32 cellular contexts compared by ENCODE assay signal in genomic region chr2:147939313-147939712, GRCh38.
"Had no signal": no experiment of that assay in that cellular context is flagged by ENCODE, and none has a peak within 500 bp of the region (broad histone marks: within the 10 kb centered on the region; RNA-seq: fewer than 3 reads in every experiment).

No MANE protein-coding gene starts in this region.

- H3K9ac ChIP-seq: parathyroid adenoma had no signal

- DNase-seq: activated CD4-positive, alpha-beta memory T cell treated with anti-CD3 and anti-CD28 coated beads, Interleukin-2, amount 10 ng/mL, durations not matched to agents 7 days and 5 days; activated CD4-positive, alpha-beta T cell treated with anti-CD3 and anti-CD28 coated beads, Interleukin-2, amount 10 ng/mL, durations not matched to agents 24 days and 14 days; activated CD4-positive, CD25-positive, alpha-beta regulatory T cell treated with anti-CD3 and anti-CD28 coated beads, Interleukin-2, amount 50 U/mL, for 72 hours; activated naive CD4-positive, alpha-beta T cell; activated naive CD8-positive, alpha-beta T cell treated with anti-CD3 and anti-CD28 coated beads for 36 hours; activated T-cell treated with anti-CD3 and anti-CD28 coated beads, Interleukin-2, amount 50 U/mL, for 4 hours; amygdala; dermis blood vessel endothelial cell; effector CD4-positive, alpha-beta T cell; esophagus squamous epithelium; gastrocnemius medialis; glutamatergic neuron; naive B cell; occipital lobe; psoas muscle; stimulated activated CD4-positive, alpha-beta T cell treated with anti-CD3 and anti-CD28 coated beads, Interleukin-1b, Interleukin-23, amount 100 ng/mL, for 48 hours; stimulated activated CD4-positive, alpha-beta T cell treated with anti-CD3 and anti-CD28 coated beads, Interleukin-4, amount 100 ng/mL, for 4 hours; stimulated activated CD8-positive, alpha-beta memory T cell treated with anti-CD3 and anti-CD28 coated beads, Interleukin-4, amount 100 ng/mL, for 48 hours; stimulated activated naive CD8-positive, alpha-beta T cell treated with anti-CD3 and anti-CD28 coated beads, Interleukin-15, amount 100 ng/mL, for 72 hours; T-helper 9 cell; thyroid gland; upper lobe of right lung; WERI-Rb-1 had no signal

- H3K27me3 Mint-ChIP-seq: activated CD4-positive, alpha-beta memory T cell treated with anti-CD3 and anti-CD28 coated beads, Interleukin-2, amount 10 ng/mL, durations not matched to agents 7 days and 5 days; activated CD4-positive, alpha-beta T cell treated with anti-CD3 and anti-CD28 coated beads, Interleukin-2, amount 10 ng/mL, durations not matched to agents 24 days and 14 days; activated naive CD8-positive, alpha-beta T cell treated with anti-CD3 and anti-CD28 coated beads for 36 hours; naive B cell; stimulated activated memory B cell treated with anti-CD40 and anti-IgM and Interleukin-4, amounts not matched to agents 10 μg/mL and 1 μg/mL and 100 μg/mL, for 72 hours; stimulated activated naive CD8-positive, alpha-beta T cell treated with anti-CD3 and anti-CD28 coated beads, Interleukin-15, amount 100 ng/mL, for 72 hours had no signal

- H3K9me3 ChIP-seq: breast epithelium, esophagus squamous epithelium, gastrocnemius medialis, psoas muscle, thyroid gland, upper lobe of right lung had no signal

- H3K27ac Mint-ChIP-seq: activated CD4-positive, alpha-beta memory T cell treated with anti-CD3 and anti-CD28 coated beads, Interleukin-2, amount 10 ng/mL, durations not matched to agents 7 days and 5 days; activated CD4-positive, alpha-beta T cell treated with anti-CD3 and anti-CD28 coated beads, Interleukin-2, amount 10 ng/mL, durations not matched to agents 24 days and 14 days; activated naive CD8-positive, alpha-beta T cell treated with anti-CD3 and anti-CD28 coated beads for 36 hours; activated T-helper 2 cell treated with anti-CD3 and anti-CD28 coated beads, Interferon-gamma antibody, Interleukin-2, Interleukin-4, amounts not matched to agents 10 μg/mL and 5 μg/mL and 100 μg/mL, durations not matched to agents 14 hours and 24 hours and 36 hours; stimulated activated memory B cell treated with anti-CD40 and anti-IgM and Interleukin-4, amounts not matched to agents 10 μg/mL and 1 μg/mL and 100 μg/mL, for 72 hours; T-helper 1 cell treated with Interleukin-12 subunit alpha and Interleukin-12 subunit beta and Interleukin-4 antibody, amounts not matched to agents 30 μg/mL and 1 μg/mL, for 36 hours had no signal

- H3K4me3 Mint-ChIP-seq: activated CD4-positive, alpha-beta memory T cell treated with anti-CD3 and anti-CD28 coated beads, Interleukin-2, amount 10 ng/mL, durations not matched to agents 7 days and 5 days; activated CD4-positive, alpha-beta T cell treated with anti-CD3 and anti-CD28 coated beads, Interleukin-2, amount 10 ng/mL, durations not matched to agents 24 days and 14 days; activated naive CD8-positive, alpha-beta T cell treated with anti-CD3 and anti-CD28 coated beads for 36 hours; activated T-cell treated with anti-CD3 and anti-CD28 coated beads, Interleukin-2, amount 50 U/mL, for 4 hours; naive B cell; neural crest cell; stimulated activated memory B cell treated with anti-CD40 and anti-IgM and Interleukin-4, amounts not matched to agents 10 μg/mL and 1 μg/mL and 100 μg/mL, for 72 hours; stimulated activated naive CD8-positive, alpha-beta T cell treated with anti-CD3 and anti-CD28 coated beads, Interleukin-15, amount 100 ng/mL, for 72 hours; T-helper 1 cell treated with Interleukin-12 subunit alpha and Interleukin-12 subunit beta and Interleukin-4 antibody, amounts not matched to agents 30 μg/mL and 1 μg/mL, for 36 hours had no signal

- H3K27ac ChIP-seq: epithelial cell of prostate, esophagus squamous epithelium, parathyroid adenoma, psoas muscle, SK-N-MC, upper lobe of right lung, WERI-Rb-1 had no signal

- H3K4me3 ChIP-seq: breast epithelium, esophagus squamous epithelium, gastrocnemius medialis, psoas muscle, SK-N-MC, smooth muscle cell, thyroid gland, upper lobe of right lung had no signal

- H3K4me1 ChIP-seq: breast epithelium, parathyroid adenoma, psoas muscle, upper lobe of right lung had no signal

- H3K9me3 Mint-ChIP-seq: activated CD4-positive, alpha-beta memory T cell treated with anti-CD3 and anti-CD28 coated beads, Interleukin-2, amount 10 ng/mL, durations not matched to agents 7 days and 5 days; activated CD4-positive, alpha-beta T cell treated with anti-CD3 and anti-CD28 coated beads, Interleukin-2, amount 10 ng/mL, durations not matched to agents 24 days and 14 days; activated naive CD8-positive, alpha-beta T cell treated with anti-CD3 and anti-CD28 coated beads for 36 hours; activated T-cell treated with anti-CD3 and anti-CD28 coated beads, Interleukin-2, amount 50 U/mL, for 4 hours; activated T-helper 2 cell treated with anti-CD3 and anti-CD28 coated beads, Interferon-gamma antibody, Interleukin-2, Interleukin-4, amounts not matched to agents 10 μg/mL and 5 μg/mL and 100 μg/mL, durations not matched to agents 14 hours and 24 hours and 36 hours; naive B cell; neural crest cell; stimulated activated memory B cell treated with anti-CD40 and anti-IgM and Interleukin-4, amounts not matched to agents 10 μg/mL and 1 μg/mL and 100 μg/mL, for 72 hours; stimulated activated naive CD8-positive, alpha-beta T cell treated with anti-CD3 and anti-CD28 coated beads, Interleukin-15, amount 100 ng/mL, for 72 hours; T-helper 1 cell treated with Interleukin-12 subunit alpha and Interleukin-12 subunit beta and Interleukin-4 antibody, amounts not matched to agents 30 μg/mL and 1 μg/mL, for 36 hours had no signal

- H3K4me1 Mint-ChIP-seq: activated CD4-positive, alpha-beta memory T cell treated with anti-CD3 and anti-CD28 coated beads, Interleukin-2, amount 10 ng/mL, durations not matched to agents 7 days and 5 days; naive B cell; neural crest cell; stimulated activated memory B cell treated with anti-CD40 and anti-IgM and Interleukin-4, amounts not matched to agents 10 μg/mL and 1 μg/mL and 100 μg/mL, for 72 hours; stimulated activated naive CD8-positive, alpha-beta T cell treated with anti-CD3 and anti-CD28 coated beads, Interleukin-15, amount 100 ng/mL, for 72 hours had no signal

- H3K27me3 ChIP-seq: breast epithelium, esophagus squamous epithelium, gastrocnemius medialis, thyroid gland, upper lobe of right lung had no signal

- ATAC-seq: activated T-cell treated with anti-CD3 and anti-CD28 coated beads, Interleukin-2, amount 50 U/mL, for 4 hours; gastrocnemius medialis; psoas muscle; stimulated activated memory B cell treated with anti-CD40 and anti-IgM and Interleukin-4, amounts not matched to agents 10 μg/mL and 1 μg/mL and 100 μg/mL, for 72 hours; stimulated activated naive CD8-positive, alpha-beta T cell treated with anti-CD3 and anti-CD28 coated beads, Interleukin-15, amount 100 ng/mL, for 72 hours; upper lobe of right lung had no signal
